30 cellular contexts compared by ENCODE assay signal in the genomic region with DNA sequence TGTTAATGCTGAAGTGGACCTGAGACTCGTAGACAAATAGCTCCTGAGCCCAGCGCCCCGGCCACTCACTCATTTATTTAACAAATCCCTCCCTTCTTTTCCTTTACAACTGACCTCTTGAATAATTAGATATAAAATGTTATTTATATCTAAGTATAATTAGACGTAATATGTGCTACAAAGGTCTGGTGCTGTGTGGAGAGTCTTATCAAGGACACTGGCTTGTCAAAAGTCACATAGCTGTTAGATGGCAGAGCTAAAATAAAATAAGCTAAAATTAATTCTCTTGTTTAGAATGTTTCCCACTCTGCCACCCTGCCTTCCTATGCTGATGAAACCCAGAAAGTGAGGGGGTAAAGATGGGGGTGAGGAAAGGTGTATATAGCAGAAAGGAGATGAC.
"Had no signal": no experiment of that assay in that cellular context is flagged by ENCODE, and none has a peak within 500 bp of the region (broad histone marks: within the 10 kb centered on the region; RNA-seq: fewer than 3 reads in every experiment).

No MANE protein-coding gene starts in this region.

- H3K36me3 ChIP-seq: adrenal gland, ascending aorta, breast epithelium, cardiac muscle cell, esophagus muscularis mucosa, gastrocnemius medialis, WERI-Rb-1 had no signal

- H3K4me3 ChIP-seq: adrenal gland, ascending aorta, breast epithelium, cardiac muscle cell, coronary artery, dorsolateral prefrontal cortex, esophagus muscularis mucosa, gastrocnemius medialis had no signal

- H3K9me3 ChIP-seq: adrenal gland, ascending aorta, breast epithelium, esophagus muscularis mucosa, gastrocnemius medialis had no signal

- H3K4me1 ChIP-seq: adrenal gland, ascending aorta, breast epithelium, foreskin keratinocyte, gastrocnemius medialis had no signal

- H3K27me3 ChIP-seq: adrenal gland, ascending aorta, breast epithelium, cardiac muscle cell, esophagus muscularis mucosa, foreskin keratinocyte, gastrocnemius medialis had no signal

- H3K27ac ChIP-seq: adrenal gland, ascending aorta, breast epithelium, cardiac muscle cell, coronary artery, dorsolateral prefrontal cortex, esophagus muscularis mucosa, foreskin keratinocyte, gastrocnemius medialis, WERI-Rb-1 had no signal

- DNase-seq: activated B cell treated with CpG ODN at 0.5 μM for 24 hours; activated CD4-positive, alpha-beta T cell treated with anti-CD3 and anti-CD28 coated beads for 48 hours; activated CD4-positive, alpha-beta T cell treated with anti-CD3 and anti-CD28 coated beads, Interleukin-2, amount 50 U/mL, for 1 hour; activated CD4-positive, alpha-beta T cell treated with anti-CD3 and anti-CD28 coated beads, Interleukin-2, amount 50 U/mL, for 48 hours; activated CD8-positive, alpha-beta memory T cell treated with anti-CD3 and anti-CD28 coated beads for 24 hours; activated CD8-positive, alpha-beta T cell treated with anti-CD3 and anti-CD28 coated beads for 36 hours; activated effector memory CD4-positive, alpha-beta T cell treated with anti-CD3 and anti-CD28 coated beads, Interleukin-2, amount 50 U/mL, for 16 hours; activated naive CD4-positive, alpha-beta T cell treated with anti-CD3 and anti-CD28 coated beads for 36 hours; activated naive CD8-positive, alpha-beta T cell treated with anti-CD3 and anti-CD28 coated beads for 36 hours; activated naive CD8-positive, alpha-beta T cell treated with anti-CD3 and anti-CD28 coated beads, Interleukin-2, amount 50 U/mL, for 24 hours; activated T-cell treated with anti-CD3 and anti-CD28 coated beads, Interleukin-2, amount 50 U/mL, for 4 hours; adrenal gland; amygdala; dorsolateral prefrontal cortex; effector CD4-positive, alpha-beta T cell; effector memory CD8-positive, alpha-beta T cell; erythroblast; foreskin keratinocyte; gastrocnemius medialis; glutamatergic neuron; SW 1271; T-cell; T1000; WERI-Rb-1 had no signal

- ATAC-seq: activated CD4-positive, CD25-positive, alpha-beta regulatory T cell treated with anti-CD3 and anti-CD28 coated beads, Interleukin-2, amount 50 U/mL, for 24 hours; activated CD8-positive, alpha-beta T cell treated with anti-CD3 and anti-CD28 coated beads for 36 hours; activated naive CD8-positive, alpha-beta T cell treated with anti-CD3 and anti-CD28 coated beads, Interleukin-2, amount 50 U/mL, for 24 hours; activated T-cell treated with anti-CD3 and anti-CD28 coated beads, Interleukin-2, amount 50 U/mL, for 4 hours; effector memory CD8-positive, alpha-beta T cell; foreskin keratinocyte; gastrocnemius medialis; T-cell had no signal
